15 cellular contexts compared by ENCODE assay signal in genomic region chr4:122830392-122831095, GRCh38. TPM values are rescaled to one million over a fixed set of nuclear protein-coding genes. Genes with fewer than 3 reads are reported as not detected.
DNase-seq lines count a peak whose midpoint lies in the region; ATAC-seq and TF ChIP-seq lines count a peak whose summit lies in the region.
"Had no signal": no experiment of that assay in that cellular context is flagged by ENCODE, and none has a peak within 500 bp of the region (broad histone marks: within the 10 kb centered on the region; RNA-seq: fewer than 3 reads in every experiment).

No MANE protein-coding gene starts in this region.

- H3K9me3 ChIP-seq in iPS-18a (ENCODE audit: control insufficient read depth, low read depth, low read length) (no peaks in the 10 kb centered on the region), tibial artery (no peaks in the 10 kb centered on the region), right cardiac atrium (ENCODE audit: control insufficient read depth, low read length) (no peaks in the 10 kb centered on the region)
- H3K9me3 ChIP-seq: spleen had no signal

- DNase-seq in HFF-Myc (ENCODE audit: extremely low read depth, low read depth) = peak; percentile 55
- DNase-seq in choroid plexus epithelial cell (ENCODE audit: low read depth) = peak; percentile 41
- no peak for DNase-seq in tibial artery
- DNase-seq in HCEC 1CT = no peak
- no peak for DNase-seq in stimulated activated CD8-positive, alpha-beta memory T cell treated with anti-CD3 and anti-CD28 coated beads, Interleukin-4, amount 100 ng/mL, for 48 hours
- no peak for DNase-seq in right cardiac atrium
- DNase-seq: activated CD4-positive, alpha-beta T cell treated with anti-CD3 and anti-CD28 coated beads, Interleukin-2, amount 50 U/mL, for 1 hour; activated T-cell treated with anti-CD3 and anti-CD28 coated beads, Interleukin-2, amount 50 U/mL, for 48 hours; CD8-positive, alpha-beta T cell; erythroblast; NCI-H1048; nucleus accumbens; spleen; substantia nigra had no signal

- H3K4me1 ChIP-seq in iPS-18a (ENCODE audit: control insufficient read depth, low read depth, low read length) (peaks cover 61% of the 10 kb centered on the region), tibial artery (peaks cover 0 to 77% (median 28%) of the 10 kb centered on the region in 4 donors), right cardiac atrium (ENCODE audit: control insufficient read depth, insufficient read depth, low read length) (peaks cover 5% of the 10 kb centered on the region)

- TF ChIP-seq CTCF in HFF-Myc (IDR thresholded peaks at IDR 0.05; ENCODE audit: low read depth, low read length, missing control alignments) (no peak), choroid plexus epithelial cell (conservative IDR thresholded peaks at IDR 0.05; ENCODE audit: low read depth, low read length) (no peak), tibial artery (IDR thresholded peaks at IDR 0.05) (no peak)

- no peak overlapping the region for H3K9ac ChIP-seq in iPS-18a (ENCODE audit: low read length)

- peak overlapping the region; percentile 30 for H3K27ac ChIP-seq in iPS-18a (ENCODE audit: low read length)
- H3K27ac ChIP-seq in tibial artery = peak overlapping the region; percentile 53 to 96
- H3K27ac ChIP-seq in right cardiac atrium (ENCODE audit: low read length) = no peak overlapping the region
- H3K27ac ChIP-seq: spleen had no signal

- intact Hi-C loops in tibial artery (cut with DNase I; ENCODE audit: low total_unique reads) = no loop called here
- intact Hi-C loops in right cardiac atrium (cut with DNase I) = no loop called here

- no peak for ATAC-seq in right cardiac atrium
- ATAC-seq: CD8-positive, alpha-beta T cell had no signal

- H3K4me3 ChIP-seq in HFF-Myc (replicated peaks; ENCODE audit: low read depth, low read length) (peak overlapping the region; percentile 88), choroid plexus epithelial cell (ENCODE audit: low read depth, low read length) (no peak overlapping the region), iPS-18a (ENCODE audit: low read length) (peak overlapping the region; percentile 89), tibial artery (no peak overlapping the region), right cardiac atrium (ENCODE audit: low read length) (no peak overlapping the region)
- H3K4me3 ChIP-seq: spleen had no signal

- H3K27me3 ChIP-seq in iPS-18a (ENCODE audit: control insufficient read depth, insufficient read depth, low read length) = no peaks in the 10 kb centered on the region
- no peaks in the 10 kb centered on the region for H3K27me3 ChIP-seq in tibial artery
- no peaks in the 10 kb centered on the region for H3K27me3 ChIP-seq in right cardiac atrium (ENCODE audit: control insufficient read depth, insufficient read depth)

- H3K36me3 ChIP-seq in iPS-18a (ENCODE audit: control insufficient read depth, low read depth, low read length) (peaks cover 52% of the 10 kb centered on the region), tibial artery (no peaks in the 10 kb centered on the region)
- H3K36me3 ChIP-seq: spleen had no signal

- WGBS in right cardiac atrium = 71% methylated on average over 5 of the region's 5 CpGs

RNA-seq across cellular contexts. Expression of gene FGF2, which starts 3.9 kb away (rescaled TPM):
- total RNA-seq in right cardiac atrium = 10 to 100 TPM in 1 of 4 donors, 1 to 10 TPM in 3; 6.7 to 10.6 (median 8.3) TPM
- polyA plus RNA-seq in right cardiac atrium = 3.5 TPM
- total RNA-seq: CD8-positive, alpha-beta T cell had no signal

Comparison
In these comparisons a context has a peak if more than half of its experiments do, and no peak if none do; other contexts are left out.
1. DNase-seq: peak in HFF-Myc (single experiment) and choroid plexus epithelial cell (single experiment); none in tibial artery (0 of 2), HCEC 1CT (single experiment), stimulated activated CD8-positive, alpha-beta memory T cell treated with anti-CD3 and anti-CD28 coated beads, Interleukin-4, amount 100 ng/mL, for 48 hours (single experiment) and right cardiac atrium (0 of 3).
2. H3K4me3 ChIP-seq: peak in HFF-Myc (single experiment) and iPS-18a (single experiment); none in choroid plexus epithelial cell (single experiment), tibial artery (0 of 2) and right cardiac atrium (single experiment).